Comparison of ENCODE assay signal across 9 cellular contexts in the genomic region with DNA sequence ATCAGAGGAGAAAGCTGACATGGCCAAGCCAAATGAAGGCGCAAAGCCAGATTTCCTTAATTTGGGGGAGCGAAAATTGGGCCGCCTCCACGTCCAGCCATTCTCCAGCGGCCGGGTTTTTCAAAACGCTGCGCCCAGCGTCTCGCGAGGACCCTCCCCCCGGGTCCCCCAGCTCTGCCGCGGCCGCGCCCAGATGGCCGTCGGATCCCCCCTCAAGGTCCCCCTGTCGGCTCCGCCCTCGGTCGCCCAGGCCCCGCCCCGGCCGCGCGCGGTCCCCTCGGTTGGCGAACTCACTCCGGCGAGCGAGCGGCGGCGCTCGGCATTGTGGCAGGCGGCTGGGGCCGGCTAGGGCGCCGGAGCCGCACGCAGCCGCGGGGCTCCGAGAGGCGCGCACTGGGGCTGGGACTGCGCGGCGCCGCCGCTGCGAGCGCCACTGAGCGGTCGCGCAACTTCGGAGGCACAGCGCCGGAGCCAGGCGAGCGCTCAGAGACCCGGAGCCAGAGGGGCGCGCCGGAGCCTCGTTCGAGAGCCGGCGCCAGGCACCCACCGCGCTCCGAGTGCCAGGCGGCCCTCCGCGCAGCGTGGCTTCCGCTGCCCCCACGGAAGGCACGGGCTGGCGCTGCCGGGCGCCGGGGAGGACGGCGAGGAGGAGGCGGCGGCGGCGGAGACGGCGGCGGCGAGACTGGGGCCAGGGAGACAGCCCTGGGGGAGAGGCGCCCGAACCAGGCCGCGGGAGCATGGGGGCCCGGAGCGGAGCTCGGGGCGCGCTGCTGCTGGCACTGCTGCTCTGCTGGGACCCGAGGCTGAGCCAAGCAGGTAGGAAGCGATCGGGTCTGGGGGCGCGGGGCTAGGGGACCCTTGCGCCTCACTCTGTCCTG. TPM values are rescaled to one million over a fixed set of nuclear protein-coding genes. Genes with fewer than 3 reads are reported as not detected.
DNase-seq lines count a peak whose midpoint lies in the region; ATAC-seq, FAIRE-seq and TF ChIP-seq lines count a peak whose summit lies in the region.
"Had no signal": no experiment of that assay in that cellular context is flagged by ENCODE, and none has a peak within 500 bp of the region (broad histone marks: within the 10 kb centered on the region; RNA-seq: fewer than 3 reads in every experiment).

TSS of gene UNC5B (plus strand) at position 322 of the 878 bp plus-strand sequence. CDS start at position 738, 416 bp downstream.

- H3K9ac ChIP-seq in HepG2 (ENCODE audit: insufficient read depth, low read depth, low read length): no peak within 1 kb of the TSS

- no peak within 1 kb of the TSS for H3K27ac ChIP-seq in HepG2 (ENCODE audit: extremely low read length, insufficient read depth, low read length)

- CTCF ChIA-PET in HepG2 (lab: Yijun Ruan, JAX; ENCODE audit: low intra/inter-chr PET ratio, low total read pairs): no interaction called here

- H4K20me1 ChIP-seq in HepG2 (ENCODE audit: insufficient read depth, low read length): 0 out of 2 replicates have a peak, but pooled peaks cover 3% of the 10 kb centered on the region

- TF ChIP-seq CTCF in HepG2 (CRISPR knock-in tag; IDR thresholded peaks at IDR 0.05): peak; percentile 16; the same call in 1 of the 2 replicates

- DNase-seq in SIG-M5 treated with dmso at 0.1 percent for 504 hours (lab: John Stamatoyannopoulos, UW; ENCODE audit: unreplicated experiment): peak; percentile 57
- DNase-seq in SIG-M5 (lab: John Stamatoyannopoulos, UW): no peak
- peak; percentile 93 for DNase-seq in NCI-H2227 (lab: John Stamatoyannopoulos, UW; ENCODE audit: unreplicated experiment)
- peak; percentile 34 to 37 for DNase-seq in activated CD4-positive, alpha-beta T cell treated with anti-CD3 and anti-CD28 coated beads, Interleukin-2, amount 50 U/mL, for 4 hours
- DNase-seq in dermis microvascular lymphatic vessel endothelial cell (ENCODE audit: low read depth in 2 of 2): peak; percentile 71 to 91
- DNase-seq in HepG2 (ENCODE audit: low spot score): peak; percentile 54
- DNase-seq in stimulated activated CD4-positive, alpha-beta T cell treated with anti-CD3 and anti-CD28 coated beads, Interleukin-2, amount 100 ng/mL, for 24 hours: peak; percentile 68 to 78

- H3K4me2 ChIP-seq in HepG2 (ENCODE audit: low read depth, low read length): peak within 1 kb of the TSS; percentile 72

- no peaks in the 10 kb centered on the region for H3K79me2 ChIP-seq in HepG2 (ENCODE audit: insufficient read depth, low read length)

- H3K4me1 ChIP-seq in HepG2 (ENCODE audit: insufficient read depth, low read length): peaks cover 29% of the 10 kb centered on the region

- in situ Hi-C loops in HepG2 (cut with HindIII; ENCODE audit: extremely low pct_ligation_motif_present, low pct_unique_long_range_greater_than_20kb): no loop called here

- H2AFZ ChIP-seq in HepG2 (ENCODE audit: low read length): no peak within 1 kb of the TSS

- no peak for FAIRE-seq in HepG2 (lab: Jason Lieb, UNC)
- FAIRE-seq: G401.6 had no signal

- ATAC-seq in HepG2 (peak; percentile 89), GM21423 (IDR thresholded peaks at IDR 0.05; ENCODE audit: unreplicated experiment) (no peak)

- no TSS peak for BruUV-seq in HepG2 (replicated peaks; lab: Mats Ljungman, UMichigan)

- H3K36me3 ChIP-seq in HepG2 (replicated peaks in 1 of 2; ENCODE audit: control insufficient read depth in 1 of 2, insufficient read depth in 2 of 2, low read length in 2 of 2): no peaks in the 10 kb centered on the region

- TF ChIP-seq EP300 in HepG2 (IDR thresholded peaks at IDR 0.05; ENCODE audit: low read depth in 2 of 2, low read length in 2 of 2) (no peak), HepG2 (CRISPR knock-in tag; IDR thresholded peaks at IDR 0.05; ENCODE audit: borderline replicate concordance) (no peak)

- H3K27me3 ChIP-seq in HepG2 (ENCODE audit: control insufficient read depth in 1 of 2, insufficient read depth in 2 of 2, low read length in 2 of 2): peaks cover 16 to 77% of the 10 kb centered on the region in 2 experiments

- peak; percentile 42 for TF ChIP-seq RAD21 in HepG2 (CRISPR knock-in tag; IDR thresholded peaks at IDR 0.05)

- H3K4me3 ChIP-seq in HepG2 (replicated peaks in 1 of 3; ENCODE audit: insufficient read depth in 1 of 3, low read depth in 2 of 3, low read length in 3 of 3): peak within 1 kb of the TSS; percentile 29 to 55 (median 47); a peak in 5 of 6 replicates

- whole genome bisulfite sequencing in HepG2 (ENCODE audit: low lambda C conversion rate): 2% methylated on average over 21 of the region's 110 CpGs

- no peaks in the 10 kb centered on the region for H3K9me3 ChIP-seq in HepG2 (ENCODE audit: low read length)

- intact Hi-C loops in HepG2 (cut with micrococcal nuclease; ENCODE audit: unreplicated experiment): loop anchor here (10.0 kb wide), 1 partner anchor 288 kb away; no protein-coding TSS in a partner anchor

- no peak for TF ChIP-seq POLR2A in HepG2 (IDR thresholded peaks at IDR 0.05; ENCODE audit: insufficient read depth in 1 of 2, low read depth in 2 of 2, low read length in 2 of 2)

- POLR2A ChIA-PET in HepG2 (lab: Yijun Ruan, JAX): no interaction called here

TF ChIP-seq in HepG2, 621 proteins besides CTCF, POLR2A, EP300 and RAD21 (continues in another document):
- TF ChIP-seq, protein P1, sequence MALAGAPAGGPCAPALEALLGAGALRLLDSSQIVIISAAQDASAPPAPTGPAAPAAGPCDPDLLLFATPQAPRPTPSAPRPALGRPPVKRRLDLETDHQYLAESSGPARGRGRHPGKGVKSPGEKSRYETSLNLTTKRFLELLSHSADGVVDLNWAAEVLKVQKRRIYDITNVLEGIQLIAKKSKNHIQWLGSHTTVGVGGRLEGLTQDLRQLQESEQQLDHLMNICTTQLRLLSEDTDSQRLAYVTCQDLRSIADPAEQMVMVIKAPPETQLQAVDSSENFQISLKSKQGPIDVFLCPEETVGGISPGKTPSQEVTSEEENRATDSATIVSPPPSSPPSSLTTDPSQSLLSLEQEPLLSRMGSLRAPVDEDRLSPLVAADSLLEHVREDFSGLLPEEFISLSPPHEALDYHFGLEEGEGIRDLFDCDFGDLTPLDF (CRISPR knock-in tag; IDR thresholded peaks at IDR 0.05): no peak
- TF ChIP-seq PAF1 (CRISPR knock-in tag; IDR thresholded peaks at IDR 0.05) (no peak), FOXP1 (IDR thresholded peaks at IDR 0.05) (no peak), FOXP1 (CRISPR knock-in tag; IDR thresholded peaks at IDR 0.05) (no peak), MXI1 (IDR thresholded peaks at IDR 0.05; ENCODE audit: borderline replicate concordance, low read depth, low read length) (no peak), ZSCAN20 (CRISPR knock-in tag; IDR thresholded peaks at IDR 0.05; ENCODE audit: borderline replicate concordance) (no peak), TRIM24 (CRISPR knock-in tag; IDR thresholded peaks at IDR 0.05) (no peak), SAP130 (CRISPR knock-in tag; IDR thresholded peaks at IDR 0.05; ENCODE audit: low read depth) (0 out of 2 replicates have a peak, but pooled peaks have one; percentile 16)
- TF ChIP-seq, protein P2, sequence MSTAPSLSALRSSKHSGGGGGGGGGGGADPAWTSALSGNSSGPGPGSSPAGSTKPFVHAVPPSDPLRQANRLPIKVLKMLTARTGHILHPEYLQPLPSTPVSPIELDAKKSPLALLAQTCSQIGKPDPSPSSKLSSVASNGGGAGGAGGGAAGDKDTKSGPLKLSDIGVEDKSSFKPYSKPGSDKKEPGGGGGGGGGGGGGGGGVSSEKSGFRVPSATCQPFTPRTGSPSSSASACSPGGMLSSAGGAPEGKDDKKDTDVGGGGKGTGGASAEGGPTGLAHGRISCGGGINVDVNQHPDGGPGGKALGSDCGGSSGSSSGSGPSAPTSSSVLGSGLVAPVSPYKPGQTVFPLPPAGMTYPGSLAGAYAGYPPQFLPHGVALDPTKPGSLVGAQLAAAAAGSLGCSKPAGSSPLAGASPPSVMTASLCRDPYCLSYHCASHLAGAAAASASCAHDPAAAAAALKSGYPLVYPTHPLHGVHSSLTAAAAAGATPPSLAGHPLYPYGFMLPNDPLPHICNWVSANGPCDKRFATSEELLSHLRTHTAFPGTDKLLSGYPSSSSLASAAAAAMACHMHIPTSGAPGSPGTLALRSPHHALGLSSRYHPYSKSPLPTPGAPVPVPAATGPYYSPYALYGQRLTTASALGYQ (CRISPR knock-in tag; IDR thresholded peaks at IDR 0.05): no peak
- TF ChIP-seq, protein P3, sequence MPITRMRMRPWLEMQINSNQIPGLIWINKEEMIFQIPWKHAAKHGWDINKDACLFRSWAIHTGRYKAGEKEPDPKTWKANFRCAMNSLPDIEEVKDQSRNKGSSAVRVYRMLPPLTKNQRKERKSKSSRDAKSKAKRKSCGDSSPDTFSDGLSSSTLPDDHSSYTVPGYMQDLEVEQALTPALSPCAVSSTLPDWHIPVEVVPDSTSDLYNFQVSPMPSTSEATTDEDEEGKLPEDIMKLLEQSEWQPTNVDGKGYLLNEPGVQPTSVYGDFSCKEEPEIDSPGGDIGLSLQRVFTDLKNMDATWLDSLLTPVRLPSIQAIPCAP (CRISPR knock-in tag; IDR thresholded peaks at IDR 0.05; ENCODE audit: low read depth): no peak

RNA-seq across cellular contexts. Expression of gene UNC5B, which starts in this region (rescaled TPM):
- total RNA-seq in dermis microvascular lymphatic vessel endothelial cell (14.8 and 18.1 TPM in 2 replicates), HepG2 (2016; rRNA removed; fragmentation: Illumina TruSeq; extraction: Trizol) (0.07 TPM in 1 of 2 replicates, not detected in the other)
- not detected in 2 replicates for total RNA-seq in HepG2 (2016; cell fraction: cytosol; rRNA removed; fragmentation: Illumina TruSeq; extraction: Trizol; ENCODE audit: low read depth)
- total RNA-seq in HepG2 (2016; cell fraction: insoluble cytoplasmic fraction; rRNA removed; fragmentation: Illumina TruSeq; extraction: Trizol): 0.04 TPM in 1 of 2 replicates, not detected in the other
- not detected in 2 replicates for total RNA-seq in HepG2 (2016; cell fraction: membrane; rRNA removed; fragmentation: Illumina TruSeq; extraction: Trizol)
- 0.06 TPM in 2 replicates for total RNA-seq in HepG2 (2016; cell fraction: nucleus; rRNA removed; fragmentation: Illumina TruSeq; extraction: Trizol)
- 0.07 and 0.13 TPM in 2 replicates for polyA plus RNA-seq in HepG2 (2011; rRNA removed)
- 0.05 and 0.08 TPM in 2 replicates for polyA plus RNA-seq in HepG2 (2011; cell fraction: cytosol; rRNA removed)
- 0.21 and 0.24 TPM in 2 replicates for polyA plus RNA-seq in HepG2 (2011; cell fraction: nucleus; rRNA removed)
- polyA plus RNA-seq in HepG2 (2012): 0.13 and 0.21 TPM in 2 replicates
- not detected in 2 replicates for polyA plus RNA-seq in HepG2 (2016; cell fraction: cytosol; fragmentation: Illumina TruSeq; extraction: Trizol; ENCODE audit: low read depth)
- polyA plus RNA-seq in HepG2 (2016; cell fraction: insoluble cytoplasmic fraction; fragmentation: Illumina TruSeq; extraction: Trizol; ENCODE audit: low read depth): 0.04 TPM in 1 of 2 replicates, not detected in the other
- polyA plus RNA-seq in HepG2 (2016; cell fraction: membrane; fragmentation: Illumina TruSeq; extraction: Trizol; ENCODE audit: low read depth): 0.02 TPM in 1 of 2 replicates, not detected in the other
- polyA plus RNA-seq in HepG2 (2016; cell fraction: nucleus; fragmentation: Illumina TruSeq; extraction: Trizol; ENCODE audit: insufficient read depth, low read depth): 0.07 and 0.16 TPM in 2 replicates
- polyA minus RNA-seq in HepG2 (2011; rRNA and poly(A)+ RNA removed; ENCODE audit: low replicate concordance): 0.38 and 7.2 TPM in 2 replicates
- polyA minus RNA-seq in HepG2 (2011; cell fraction: cytosol; rRNA and poly(A)+ RNA removed): 0.10 TPM in 1 of 2 replicates, not detected in the other
- 0.12 and 0.13 TPM in 2 replicates for polyA minus RNA-seq in HepG2 (2011; cell fraction: nucleus; rRNA and poly(A)+ RNA removed)

Comparison
In these comparisons a context has a peak if more than half of its experiments do, and no peak if none do; other contexts are left out.
1. RNA of gene UNC5B (total RNA-seq): 14.8 to 18.1 TPM in dermis microvascular lymphatic vessel endothelial cell; 0.04 to 0.07 TPM in HepG2; every median in the first group is over 10 times any median in the second.